ENCODE assay signal across 12 cellular contexts in genomic region chr5:131250749-131251148, GRCh38. TPM values are rescaled to one million over a fixed set of nuclear protein-coding genes. Genes with fewer than 3 reads are reported as not detected.
DNase-seq lines count a peak whose midpoint lies in the region; ATAC-seq and TF ChIP-seq lines count a peak whose summit lies in the region.
"Had no signal": no experiment of that assay in that cellular context is flagged by ENCODE, and none has a peak within 500 bp of the region (broad histone marks: within the 10 kb centered on the region; RNA-seq: fewer than 3 reads in every experiment).

No MANE protein-coding gene starts in this region.

- CTCF ChIA-PET in activated CD4-positive, alpha-beta T cell treated with anti-CD3 and anti-CD28 coated beads for 36 hours (lab: Charles Lee): interaction anchor here (0.6 to 4.0 kb wide), 7 partner anchors 11 to 166 kb away, joined by 3 to 25 read pairs (median 4); partner anchors contain the start of gene CDC42SE2

- no peak overlapping the region for H3K4me3 ChIP-seq in neutrophil (ENCODE audit: low read depth in 1 of 2, low read length in 1 of 2)
- no peak overlapping the region for H3K4me3 ChIP-seq in lower leg skin (ENCODE audit: low read depth, poor library complexity, severe bottlenecking)
- H3K4me3 ChIP-seq: left lung, right atrium auricular region, SJSA1 had no signal

- no peaks in the 10 kb centered on the region for H3K27me3 Mint-ChIP-seq in activated CD4-positive, alpha-beta T cell treated with anti-CD3 and anti-CD28 coated beads for 36 hours
- H3K27me3 Mint-ChIP-seq in activated naive CD8-positive, alpha-beta T cell: no peaks in the 10 kb centered on the region

- no peak for TF ChIP-seq POLR2A in lower leg skin (IDR thresholded peaks at IDR 0.05)

- intact Hi-C loops in activated CD4-positive, alpha-beta T cell treated with anti-CD3 and anti-CD28 coated beads for 36 hours (cut with DNase I, micrococcal nuclease): loop anchor here (5.0 to 10.0 kb wide), 4 partner anchors 183 to 852 kb away; no protein-coding TSS in a partner anchor
- intact Hi-C loops in lower leg skin (cut with DNase I; ENCODE audit: low total_unique reads): no loop called here

- TF ChIP-seq CTCF in neutrophil (IDR thresholded peaks at IDR 0.05): no peak
- no peak for TF ChIP-seq CTCF in lower leg skin (IDR thresholded peaks at IDR 0.05)

- H3K4me1 Mint-ChIP-seq in activated CD4-positive, alpha-beta T cell treated with anti-CD3 and anti-CD28 coated beads for 36 hours: peaks cover 50% of the 10 kb centered on the region
- H3K4me1 Mint-ChIP-seq in activated naive CD8-positive, alpha-beta T cell (ENCODE audit: low read depth): peaks cover 56% of the 10 kb centered on the region

- H3K27ac Mint-ChIP-seq in activated CD4-positive, alpha-beta T cell treated with anti-CD3 and anti-CD28 coated beads for 36 hours: peak overlapping the region; percentile 94
- peak overlapping the region; percentile 97 for H3K27ac Mint-ChIP-seq in activated naive CD8-positive, alpha-beta T cell

- no peak for ATAC-seq in activated CD4-positive, alpha-beta T cell treated with anti-CD3 and anti-CD28 coated beads for 36 hours
- ATAC-seq in HG02571 (IDR thresholded peaks at IDR 0.05; ENCODE audit: unreplicated experiment) (no peak), GM18873 (IDR thresholded peaks at IDR 0.05; ENCODE audit: low FRiP score, unreplicated experiment) (no peak)
- ATAC-seq: left lung had no signal

- H3K36me3 Mint-ChIP-seq in activated CD4-positive, alpha-beta T cell treated with anti-CD3 and anti-CD28 coated beads for 36 hours (ENCODE audit: low read depth): peaks cover 6% of the 10 kb centered on the region
- no peaks in the 10 kb centered on the region for H3K36me3 Mint-ChIP-seq in activated naive CD8-positive, alpha-beta T cell

- H3K9me3 ChIP-seq in neutrophil: no peaks in the 10 kb centered on the region
- H3K9me3 ChIP-seq: SJSA1 had no signal

- peak overlapping the region; percentile 96 for H3K27ac ChIP-seq in neutrophil
- H3K27ac ChIP-seq: SJSA1 had no signal

- WGBS in lower leg skin, 2 donors: 72 to 79% methylated on average over 2 of the region's 2 CpGs

- H3K4me3 Mint-ChIP-seq in activated CD4-positive, alpha-beta T cell treated with anti-CD3 and anti-CD28 coated beads for 36 hours: peak overlapping the region; percentile 52
- peak overlapping the region; percentile 82 for H3K4me3 Mint-ChIP-seq in activated naive CD8-positive, alpha-beta T cell

- POLR2A ChIA-PET in activated CD4-positive, alpha-beta T cell treated with anti-CD3 and anti-CD28 coated beads for 36 hours (lab: Charles Lee): interaction anchor here (1.3 kb wide), 1 partner anchor 14 kb away, joined by 3 read pairs; the partner anchor contains the start of gene CDC42SE2

- peaks cover 48 to 52% of the 10 kb centered on the region in 2 experiments for H3K4me1 ChIP-seq in neutrophil (ENCODE audit: control insufficient read depth in 1 of 2, insufficient read depth in 1 of 2, low read depth in 1 of 2, low read length in 1 of 2)
- H3K4me1 ChIP-seq: right atrium auricular region, SJSA1 had no signal

- no peak for DNase-seq in activated CD4-positive, alpha-beta T cell treated with anti-CD3 and anti-CD28 coated beads for 36 hours
- DNase-seq in activated CD4-positive, alpha-beta T cell treated with anti-CD3 and anti-CD28 coated beads, Interleukin-2, amount 50 U/mL, for 4 hours: no peak
- DNase-seq in NCI-H69 (lab: John Stamatoyannopoulos, UW) (peak; percentile 7), lower leg skin (ENCODE audit: low spot score in 2 of 2) (no peak)
- DNase-seq: ACHN, left lung had no signal

- H3K27me3 ChIP-seq in neutrophil: no peaks in the 10 kb centered on the region
- H3K27me3 ChIP-seq: left lung, right atrium auricular region, SJSA1 had no signal

- H3K9me3 Mint-ChIP-seq in activated CD4-positive, alpha-beta T cell treated with anti-CD3 and anti-CD28 coated beads for 36 hours (ENCODE audit: low read depth): peaks cover 3% of the 10 kb centered on the region
- H3K9me3 Mint-ChIP-seq in activated naive CD8-positive, alpha-beta T cell (ENCODE audit: low read depth): no peaks in the 10 kb centered on the region

- H3K36me3 ChIP-seq in neutrophil: no peaks in the 10 kb centered on the region
- H3K36me3 ChIP-seq: left lung, right atrium auricular region, SJSA1 had no signal

RNA-seq across cellular contexts. Expression of gene CDC42SE2, which starts 13.1 kb away (rescaled TPM):
- total RNA-seq in activated CD4-positive, alpha-beta T cell treated with anti-CD3 and anti-CD28 coated beads for 36 hours: 10 to 100 TPM; 68.3 to 99.6 TPM
- 10 to 100 TPM; 28.3 to 41.9 (median 34.2) TPM for total RNA-seq in lower leg skin
